ENCODE assay signal across 1 cellular context in genomic region chr3:168248383-168249047, GRCh38.
TF ChIP-seq lines count a peak whose summit lies in the region.

No MANE protein-coding gene starts in this region.

TF ChIP-seq in HEK293, 187 proteins besides CTCF, POLR2A, EP300 and RAD21 (continued from another document and continues in another):
- TF ChIP-seq ELK4 (IDR thresholded peaks at IDR 0.05; ENCODE audit: borderline replicate concordance, low read depth, low read length) = no peak
- TF ChIP-seq HIC1 (tag by site-specific recombination; IDR thresholded peaks at IDR 0.05) = peak; percentile 51; the same call in 1 of the 2 replicates
- no peak for TF ChIP-seq ZNF157 (tag by site-specific recombination; IDR thresholded peaks at IDR 0.05)
- TF ChIP-seq ZNF544 (tag by site-specific recombination; IDR thresholded peaks at IDR 0.05) = no peak
- peak; percentile 18; the same call in 1 of the 2 replicates for TF ChIP-seq ZEB2 (tag by site-specific recombination; IDR thresholded peaks at IDR 0.05)
- TF ChIP-seq SETDB1 (IDR thresholded peaks at IDR 0.05; ENCODE audit: insufficient read length, low read length) = no peak
- peak; percentile 96 for TF ChIP-seq ZNF341 (tag by site-specific recombination; IDR thresholded peaks at IDR 0.05; ENCODE audit: low read depth)
- no peak for TF ChIP-seq ZNF776 (tag by site-specific recombination; IDR thresholded peaks at IDR 0.05; ENCODE audit: borderline replicate concordance)
- no peak for TF ChIP-seq ZNF768 (tag by site-specific recombination; IDR thresholded peaks at IDR 0.05)
- TF ChIP-seq KLF16 (tag by site-specific recombination; IDR thresholded peaks at IDR 0.05) = no peak
- TF ChIP-seq ZNF26 (tag by site-specific recombination; IDR thresholded peaks at IDR 0.05) = no peak
- TF ChIP-seq TRIM28 (IDR thresholded peaks at IDR 0.05; ENCODE audit: borderline replicate concordance, low read length) = peak; percentile 10; the same call in 1 of the 2 replicates
- TF ChIP-seq ZNF24 (tag by site-specific recombination; IDR thresholded peaks at IDR 0.05) = no peak
- no peak for TF ChIP-seq GLI4 (tag by site-specific recombination; IDR thresholded peaks at IDR 0.05)
- TF ChIP-seq OSR2 (tag by site-specific recombination; IDR thresholded peaks at IDR 0.05) = no peak
- TF ChIP-seq PATZ1 (tag by site-specific recombination; IDR thresholded peaks at IDR 0.05) = no peak
- no peak for TF ChIP-seq ZNF580 (tag by site-specific recombination; IDR thresholded peaks at IDR 0.05)
- TF ChIP-seq ZNF362 (tag by site-specific recombination; IDR thresholded peaks at IDR 0.05) = peak; percentile 99
- peak; percentile 95 for TF ChIP-seq ZBTB17 (tag by site-specific recombination; IDR thresholded peaks at IDR 0.05)
- no peak for TF ChIP-seq KLF8 (tag by site-specific recombination; IDR thresholded peaks at IDR 0.05)
- no peak for TF ChIP-seq ZSCAN4 (tag by site-specific recombination; IDR thresholded peaks at IDR 0.05)
- peak; percentile 88 for TF ChIP-seq REST (tag by site-specific recombination; IDR thresholded peaks at IDR 0.05)
- no peak for TF ChIP-seq ZNF518A (tag by site-specific recombination; conservative IDR thresholded peaks at IDR 0.05; ENCODE audit: low read depth)
- TF ChIP-seq FEZF1 (tag by site-specific recombination; IDR thresholded peaks at IDR 0.05) = peak; percentile 32; the same call in 1 of the 2 replicates
- no peak for TF ChIP-seq ZNF433 (tag by site-specific recombination; IDR thresholded peaks at IDR 0.05; ENCODE audit: low read depth)
- TF ChIP-seq ZNF416 (tag by site-specific recombination; IDR thresholded peaks at IDR 0.05) = no peak
- TF ChIP-seq ZNF830 (tag by site-specific recombination; IDR thresholded peaks at IDR 0.05; ENCODE audit: low read depth) = no peak
- TF ChIP-seq ZNF146 (tag by site-specific recombination; IDR thresholded peaks at IDR 0.05) = no peak
- no peak for TF ChIP-seq ZNF354C (tag by site-specific recombination; IDR thresholded peaks at IDR 0.05; ENCODE audit: borderline replicate concordance, low read depth)
- TF ChIP-seq WT1 (tag by site-specific recombination; IDR thresholded peaks at IDR 0.05) = no peak
- no peak for TF ChIP-seq ZNF138 (tag by site-specific recombination; IDR thresholded peaks at IDR 0.05; ENCODE audit: borderline replicate concordance)
- peak; percentile 30; the same call in 1 of the 2 replicates for TF ChIP-seq ZNF561 (tag by site-specific recombination; IDR thresholded peaks at IDR 0.05; ENCODE audit: borderline replicate concordance)
- TF ChIP-seq ZNF394 (tag by site-specific recombination; IDR thresholded peaks at IDR 0.05; ENCODE audit: borderline replicate concordance) = no peak
- no peak for TF ChIP-seq ZFP3 (tag by site-specific recombination; IDR thresholded peaks at IDR 0.05; ENCODE audit: low read depth)
- TF ChIP-seq ZNF670 (tag by site-specific recombination; IDR thresholded peaks at IDR 0.05; ENCODE audit: low read depth) = no peak
- TF ChIP-seq ZSCAN5A (tag by site-specific recombination; IDR thresholded peaks at IDR 0.05) = no peak
- TF ChIP-seq ZNF239 (tag by site-specific recombination; IDR thresholded peaks at IDR 0.05) = no peak
- no peak for TF ChIP-seq ZNF76 (tag by site-specific recombination; IDR thresholded peaks at IDR 0.05; ENCODE audit: borderline replicate concordance, low read depth)
- no peak for TF ChIP-seq ZNF311 (tag by site-specific recombination; IDR thresholded peaks at IDR 0.05; ENCODE audit: borderline replicate concordance)
- TF ChIP-seq EGR2 (tag by site-specific recombination; IDR thresholded peaks at IDR 0.05; ENCODE audit: low read depth) = no peak
- no peak for TF ChIP-seq OVOL3 (tag by site-specific recombination; IDR thresholded peaks at IDR 0.05)
- no peak for TF ChIP-seq GLIS1 (tag by site-specific recombination; IDR thresholded peaks at IDR 0.05)
- TF ChIP-seq ZNF677 (tag by site-specific recombination; IDR thresholded peaks at IDR 0.05) = no peak
- TF ChIP-seq RBAK (tag by site-specific recombination; IDR thresholded peaks at IDR 0.05) = no peak
